In genomic region chr3:48546203-48546829, GRCh38 we compare ENCODE assay signal across 1 cellular context.
TF ChIP-seq lines count a peak whose summit lies in the region.

No MANE protein-coding gene starts in this region.

TF ChIP-seq in GM12878, 131 proteins besides CTCF, POLR2A, EP300 and RAD21:
- TF ChIP-seq POLR2AphosphoS2 (IDR thresholded peaks at IDR 0.05; ENCODE audit: low read depth, low read length) (peak; percentile 66; the same call in 1 of the 2 replicates), MEF2B (IDR thresholded peaks at IDR 0.05; ENCODE audit: partially characterized antibody, poor library complexity, severe bottlenecking) (no peak)
